In the genomic region with DNA sequence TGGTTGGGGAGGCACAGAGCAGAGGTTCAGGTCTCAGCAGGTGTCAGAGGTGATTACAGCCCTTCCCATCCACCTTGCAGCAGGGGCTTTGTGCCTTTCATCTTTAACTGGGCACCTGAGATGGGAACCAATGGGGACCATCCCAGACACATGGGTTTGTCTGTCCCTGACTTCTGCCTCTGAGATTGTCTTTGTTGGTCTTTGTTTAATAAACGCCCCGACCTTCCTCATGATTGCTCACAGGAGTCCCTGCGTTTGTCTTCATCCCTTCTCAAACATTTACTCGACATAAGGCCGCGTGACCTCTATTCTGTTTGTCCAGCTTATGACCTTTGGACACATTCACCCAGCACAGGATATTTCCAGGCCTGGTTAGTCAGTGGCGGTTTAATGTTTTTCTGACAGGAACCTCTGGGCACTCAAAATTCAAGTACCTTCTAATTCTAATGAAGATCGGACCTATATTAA, we compare ENCODE assay signal across 1 cellular context.
TF ChIP-seq lines count a peak whose summit lies in the region.

No MANE protein-coding gene starts in this region.

TF ChIP-seq in HepG2, 621 proteins besides CTCF, POLR2A, EP300 and RAD21 (continued from another document and continues in another):
- TF ChIP-seq, protein P1, sequence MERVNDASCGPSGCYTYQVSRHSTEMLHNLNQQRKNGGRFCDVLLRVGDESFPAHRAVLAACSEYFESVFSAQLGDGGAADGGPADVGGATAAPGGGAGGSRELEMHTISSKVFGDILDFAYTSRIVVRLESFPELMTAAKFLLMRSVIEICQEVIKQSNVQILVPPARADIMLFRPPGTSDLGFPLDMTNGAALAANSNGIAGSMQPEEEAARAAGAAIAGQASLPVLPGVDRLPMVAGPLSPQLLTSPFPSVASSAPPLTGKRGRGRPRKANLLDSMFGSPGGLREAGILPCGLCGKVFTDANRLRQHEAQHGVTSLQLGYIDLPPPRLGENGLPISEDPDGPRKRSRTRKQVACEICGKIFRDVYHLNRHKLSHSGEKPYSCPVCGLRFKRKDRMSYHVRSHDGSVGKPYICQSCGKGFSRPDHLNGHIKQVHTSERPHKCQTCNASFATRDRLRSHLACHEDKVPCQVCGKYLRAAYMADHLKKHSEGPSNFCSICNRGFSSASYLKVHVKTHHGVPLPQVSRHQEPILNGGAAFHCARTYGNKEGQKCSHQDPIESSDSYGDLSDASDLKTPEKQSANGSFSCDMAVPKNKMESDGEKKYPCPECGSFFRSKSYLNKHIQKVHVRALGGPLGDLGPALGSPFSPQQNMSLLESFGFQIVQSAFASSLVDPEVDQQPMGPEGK (CRISPR knock-in tag; IDR thresholded peaks at IDR 0.05), result peak; percentile 69; the same call in 1 of the 2 replicates
- TF ChIP-seq, protein P2, sequence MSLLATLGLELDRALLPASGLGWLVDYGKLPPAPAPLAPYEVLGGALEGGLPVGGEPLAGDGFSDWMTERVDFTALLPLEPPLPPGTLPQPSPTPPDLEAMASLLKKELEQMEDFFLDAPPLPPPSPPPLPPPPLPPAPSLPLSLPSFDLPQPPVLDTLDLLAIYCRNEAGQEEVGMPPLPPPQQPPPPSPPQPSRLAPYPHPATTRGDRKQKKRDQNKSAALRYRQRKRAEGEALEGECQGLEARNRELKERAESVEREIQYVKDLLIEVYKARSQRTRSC (CRISPR knock-in tag; IDR thresholded peaks at IDR 0.05; ENCODE audit: low read depth), result no peak
- TF ChIP-seq RARG (CRISPR knock-in tag; IDR thresholded peaks at IDR 0.05; ENCODE audit: low read depth) (no peak), XBP1 (CRISPR knock-in tag; IDR thresholded peaks at IDR 0.05) (no peak), ZNF547 (CRISPR knock-in tag; IDR thresholded peaks at IDR 0.05) (no peak), GZF1 (CRISPR knock-in tag; IDR thresholded peaks at IDR 0.05) (no peak), ZNF879 (CRISPR knock-in tag; IDR thresholded peaks at IDR 0.05) (no peak), ZSCAN20 (CRISPR knock-in tag; IDR thresholded peaks at IDR 0.05; ENCODE audit: borderline replicate concordance) (no peak), ZNF431 (CRISPR knock-in tag; IDR thresholded peaks at IDR 0.05; ENCODE audit: borderline replicate concordance, low read depth) (no peak), ZFP36L2 (CRISPR knock-in tag; IDR thresholded peaks at IDR 0.05) (no peak), ZNF260 (CRISPR knock-in tag; IDR thresholded peaks at IDR 0.05; ENCODE audit: borderline replicate concordance, low read depth) (no peak), TOE1 (CRISPR knock-in tag; IDR thresholded peaks at IDR 0.05) (no peak), ZNF83 (CRISPR knock-in tag; IDR thresholded peaks at IDR 0.05; ENCODE audit: borderline replicate concordance) (no peak), ZNF138 (CRISPR knock-in tag; IDR thresholded peaks at IDR 0.05; ENCODE audit: low read depth) (no peak), CHD2 (IDR thresholded peaks at IDR 0.05; ENCODE audit: low read depth, low read length) (no peak), ATF1 (CRISPR knock-in tag; IDR thresholded peaks at IDR 0.05) (no peak), ZNF850 (CRISPR knock-in tag; conservative IDR thresholded peaks at IDR 0.05) (no peak), MBD4 (IDR thresholded peaks at IDR 0.05; ENCODE audit: borderline replicate concordance, low read length) (no peak), ZNF180 (CRISPR knock-in tag; IDR thresholded peaks at IDR 0.05; ENCODE audit: borderline replicate concordance, low read depth) (no peak), ZNF17 (CRISPR knock-in tag; IDR thresholded peaks at IDR 0.05) (no peak), ZNF747 (CRISPR knock-in tag; IDR thresholded peaks at IDR 0.05; ENCODE audit: borderline replicate concordance) (no peak), ZMYM2 (CRISPR knock-in tag; IDR thresholded peaks at IDR 0.05) (peak; percentile 49; the same call in 1 of the 2 replicates)
- TF ChIP-seq, protein P3, sequence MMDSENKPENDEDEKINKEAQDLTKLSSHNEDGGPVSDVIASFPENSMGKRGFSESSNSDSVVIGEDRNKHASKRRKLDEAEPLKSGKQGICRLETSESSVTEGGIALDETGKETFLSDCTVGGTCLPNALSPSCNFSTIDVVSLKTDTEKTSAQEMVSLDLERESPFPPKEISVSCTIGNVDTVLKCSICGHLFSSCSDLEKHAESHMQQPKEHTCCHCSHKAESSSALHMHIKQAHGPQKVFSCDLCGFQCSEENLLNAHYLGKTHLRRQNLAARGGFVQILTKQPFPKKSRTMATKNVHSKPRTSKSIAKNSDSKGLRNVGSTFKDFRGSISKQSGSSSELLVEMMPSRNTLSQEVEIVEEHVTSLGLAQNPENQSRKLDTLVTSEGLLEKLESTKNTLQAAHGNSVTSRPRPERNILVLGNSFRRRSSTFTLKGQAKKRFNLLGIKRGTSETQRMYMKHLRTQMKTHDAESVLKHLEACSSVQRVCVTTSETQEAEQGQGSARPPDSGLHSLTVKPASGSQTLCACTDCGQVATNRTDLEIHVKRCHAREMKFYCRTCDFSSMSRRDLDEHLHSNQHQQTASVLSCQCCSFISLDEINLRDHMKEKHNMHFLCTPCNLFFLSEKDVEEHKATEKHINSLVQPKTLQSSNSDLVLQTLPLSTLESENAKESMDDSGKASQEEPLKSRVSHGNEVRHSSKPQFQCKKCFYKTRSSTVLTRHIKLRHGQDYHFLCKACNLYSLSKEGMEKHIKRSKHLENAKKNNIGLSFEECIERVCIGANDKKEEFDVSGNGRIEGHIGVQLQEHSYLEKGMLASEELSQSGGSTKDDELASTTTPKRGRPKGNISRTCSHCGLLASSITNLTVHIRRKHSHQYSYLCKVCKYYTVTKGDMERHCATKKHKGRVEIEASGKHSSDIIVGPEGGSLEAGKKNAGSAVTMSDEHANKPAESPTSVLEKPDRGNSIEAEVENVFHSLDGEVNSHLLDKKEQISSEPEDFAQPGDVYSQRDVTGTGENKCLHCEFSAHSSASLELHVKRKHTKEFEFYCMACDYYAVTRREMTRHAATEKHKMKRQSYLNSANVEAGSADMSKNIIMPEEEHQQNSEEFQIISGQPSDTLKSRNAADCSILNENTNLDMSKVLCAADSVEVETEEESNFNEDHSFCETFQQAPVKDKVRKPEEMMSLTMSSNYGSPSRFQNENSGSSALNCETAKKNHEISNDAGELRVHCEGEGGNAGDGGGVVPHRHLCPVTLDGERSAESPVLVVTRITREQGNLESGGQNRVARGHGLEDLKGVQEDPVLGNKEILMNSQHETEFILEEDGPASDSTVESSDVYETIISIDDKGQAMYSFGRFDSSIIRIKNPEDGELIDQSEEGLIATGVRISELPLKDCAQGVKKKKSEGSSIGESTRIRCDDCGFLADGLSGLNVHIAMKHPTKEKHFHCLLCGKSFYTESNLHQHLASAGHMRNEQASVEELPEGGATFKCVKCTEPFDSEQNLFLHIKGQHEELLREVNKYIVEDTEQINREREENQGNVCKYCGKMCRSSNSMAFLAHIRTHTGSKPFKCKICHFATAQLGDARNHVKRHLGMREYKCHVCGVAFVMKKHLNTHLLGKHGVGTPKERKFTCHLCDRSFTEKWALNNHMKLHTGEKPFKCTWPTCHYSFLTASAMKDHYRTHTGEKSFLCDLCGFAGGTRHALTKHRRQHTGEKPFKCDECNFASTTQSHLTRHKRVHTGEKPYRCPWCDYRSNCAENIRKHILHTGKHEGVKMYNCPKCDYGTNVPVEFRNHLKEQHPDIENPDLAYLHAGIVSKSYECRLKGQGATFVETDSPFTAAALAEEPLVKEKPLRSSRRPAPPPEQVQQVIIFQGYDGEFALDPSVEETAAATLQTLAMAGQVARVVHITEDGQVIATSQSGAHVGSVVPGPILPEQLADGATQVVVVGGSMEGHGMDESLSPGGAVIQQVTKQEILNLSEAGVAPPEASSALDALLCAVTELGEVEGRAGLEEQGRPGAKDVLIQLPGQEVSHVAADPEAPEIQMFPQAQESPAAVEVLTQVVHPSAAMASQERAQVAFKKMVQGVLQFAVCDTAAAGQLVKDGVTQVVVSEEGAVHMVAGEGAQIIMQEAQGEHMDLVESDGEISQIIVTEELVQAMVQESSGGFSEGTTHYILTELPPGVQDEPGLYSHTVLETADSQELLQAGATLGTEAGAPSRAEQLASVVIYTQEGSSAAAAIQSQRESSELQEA (CRISPR knock-in tag; IDR thresholded peaks at IDR 0.05; ENCODE audit: not compliant biosample characterization), result no peak
- TF ChIP-seq, protein P4, sequence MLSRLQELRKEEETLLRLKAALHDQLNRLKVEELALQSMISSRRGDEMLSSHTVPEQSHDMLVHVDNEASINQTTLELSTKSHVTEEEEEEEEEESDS (CRISPR knock-in tag; IDR thresholded peaks at IDR 0.05; ENCODE audit: borderline replicate concordance), result no peak; the same call in 1 of the 2 replicates
- TF ChIP-seq, protein P5, sequence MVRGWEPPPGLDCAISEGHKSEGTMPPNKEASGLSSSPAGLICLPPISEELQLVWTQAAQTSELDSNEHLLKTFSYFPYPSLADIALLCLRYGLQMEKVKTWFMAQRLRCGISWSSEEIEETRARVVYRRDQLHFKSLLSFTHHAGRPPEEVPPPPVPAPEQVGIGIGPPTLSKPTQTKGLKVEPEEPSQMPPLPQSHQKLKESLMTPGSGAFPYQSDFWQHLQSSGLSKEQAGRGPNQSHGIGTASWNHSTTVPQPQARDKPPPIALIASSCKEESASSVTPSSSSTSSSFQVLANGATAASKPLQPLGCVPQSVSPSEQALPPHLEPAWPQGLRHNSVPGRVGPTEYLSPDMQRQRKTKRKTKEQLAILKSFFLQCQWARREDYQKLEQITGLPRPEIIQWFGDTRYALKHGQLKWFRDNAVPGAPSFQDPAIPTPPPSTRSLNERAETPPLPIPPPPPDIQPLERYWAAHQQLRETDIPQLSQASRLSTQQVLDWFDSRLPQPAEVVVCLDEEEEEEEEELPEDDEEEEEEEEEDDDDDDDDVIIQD (CRISPR knock-in tag; IDR thresholded peaks at IDR 0.05; ENCODE audit: low read depth), result no peak; the same call in 1 of the 2 replicates
- TF ChIP-seq, protein P6, sequence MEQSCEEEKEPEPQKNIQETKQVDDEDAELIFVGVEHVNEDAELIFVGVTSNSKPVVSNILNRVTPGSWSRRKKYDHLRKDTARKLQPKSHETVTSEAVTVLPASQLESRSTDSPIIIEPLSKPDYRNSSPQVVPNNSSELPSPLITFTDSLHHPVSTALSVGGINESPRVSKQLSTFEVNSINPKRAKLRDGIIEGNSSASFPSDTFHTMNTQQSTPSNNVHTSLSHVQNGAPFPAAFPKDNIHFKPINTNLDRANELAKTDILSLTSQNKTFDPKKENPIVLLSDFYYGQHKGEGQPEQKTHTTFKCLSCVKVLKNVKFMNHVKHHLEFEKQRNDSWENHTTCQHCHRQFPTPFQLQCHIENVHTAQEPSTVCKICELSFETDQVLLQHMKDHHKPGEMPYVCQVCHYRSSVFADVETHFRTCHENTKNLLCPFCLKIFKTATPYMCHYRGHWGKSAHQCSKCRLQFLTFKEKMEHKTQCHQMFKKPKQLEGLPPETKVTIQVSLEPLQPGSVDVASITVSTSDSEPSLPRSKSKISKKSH (CRISPR knock-in tag; IDR thresholded peaks at IDR 0.05; ENCODE audit: borderline replicate concordance), result no peak
- TF ChIP-seq, protein P7, sequence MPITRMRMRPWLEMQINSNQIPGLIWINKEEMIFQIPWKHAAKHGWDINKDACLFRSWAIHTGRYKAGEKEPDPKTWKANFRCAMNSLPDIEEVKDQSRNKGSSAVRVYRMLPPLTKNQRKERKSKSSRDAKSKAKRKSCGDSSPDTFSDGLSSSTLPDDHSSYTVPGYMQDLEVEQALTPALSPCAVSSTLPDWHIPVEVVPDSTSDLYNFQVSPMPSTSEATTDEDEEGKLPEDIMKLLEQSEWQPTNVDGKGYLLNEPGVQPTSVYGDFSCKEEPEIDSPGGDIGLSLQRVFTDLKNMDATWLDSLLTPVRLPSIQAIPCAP (CRISPR knock-in tag; IDR thresholded peaks at IDR 0.05; ENCODE audit: low read depth), result no peak
- TF ChIP-seq, protein P8, sequence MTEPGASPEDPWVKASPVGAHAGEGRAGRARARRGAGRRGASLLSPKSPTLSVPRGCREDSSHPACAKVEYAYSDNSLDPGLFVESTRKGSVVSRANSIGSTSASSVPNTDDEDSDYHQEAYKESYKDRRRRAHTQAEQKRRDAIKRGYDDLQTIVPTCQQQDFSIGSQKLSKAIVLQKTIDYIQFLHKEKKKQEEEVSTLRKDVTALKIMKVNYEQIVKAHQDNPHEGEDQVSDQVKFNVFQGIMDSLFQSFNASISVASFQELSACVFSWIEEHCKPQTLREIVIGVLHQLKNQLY (CRISPR knock-in tag; IDR thresholded peaks at IDR 0.05), result peak; percentile 85
- TF ChIP-seq, protein P9, sequence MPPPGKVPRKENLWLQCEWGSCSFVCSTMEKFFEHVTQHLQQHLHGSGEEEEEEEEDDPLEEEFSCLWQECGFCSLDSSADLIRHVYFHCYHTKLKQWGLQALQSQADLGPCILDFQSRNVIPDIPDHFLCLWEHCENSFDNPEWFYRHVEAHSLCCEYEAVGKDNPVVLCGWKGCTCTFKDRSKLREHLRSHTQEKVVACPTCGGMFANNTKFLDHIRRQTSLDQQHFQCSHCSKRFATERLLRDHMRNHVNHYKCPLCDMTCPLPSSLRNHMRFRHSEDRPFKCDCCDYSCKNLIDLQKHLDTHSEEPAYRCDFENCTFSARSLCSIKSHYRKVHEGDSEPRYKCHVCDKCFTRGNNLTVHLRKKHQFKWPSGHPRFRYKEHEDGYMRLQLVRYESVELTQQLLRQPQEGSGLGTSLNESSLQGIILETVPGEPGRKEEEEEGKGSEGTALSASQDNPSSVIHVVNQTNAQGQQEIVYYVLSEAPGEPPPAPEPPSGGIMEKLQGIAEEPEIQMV (CRISPR knock-in tag; IDR thresholded peaks at IDR 0.05; ENCODE audit: low read depth), result no peak
- TF ChIP-seq, protein P10, sequence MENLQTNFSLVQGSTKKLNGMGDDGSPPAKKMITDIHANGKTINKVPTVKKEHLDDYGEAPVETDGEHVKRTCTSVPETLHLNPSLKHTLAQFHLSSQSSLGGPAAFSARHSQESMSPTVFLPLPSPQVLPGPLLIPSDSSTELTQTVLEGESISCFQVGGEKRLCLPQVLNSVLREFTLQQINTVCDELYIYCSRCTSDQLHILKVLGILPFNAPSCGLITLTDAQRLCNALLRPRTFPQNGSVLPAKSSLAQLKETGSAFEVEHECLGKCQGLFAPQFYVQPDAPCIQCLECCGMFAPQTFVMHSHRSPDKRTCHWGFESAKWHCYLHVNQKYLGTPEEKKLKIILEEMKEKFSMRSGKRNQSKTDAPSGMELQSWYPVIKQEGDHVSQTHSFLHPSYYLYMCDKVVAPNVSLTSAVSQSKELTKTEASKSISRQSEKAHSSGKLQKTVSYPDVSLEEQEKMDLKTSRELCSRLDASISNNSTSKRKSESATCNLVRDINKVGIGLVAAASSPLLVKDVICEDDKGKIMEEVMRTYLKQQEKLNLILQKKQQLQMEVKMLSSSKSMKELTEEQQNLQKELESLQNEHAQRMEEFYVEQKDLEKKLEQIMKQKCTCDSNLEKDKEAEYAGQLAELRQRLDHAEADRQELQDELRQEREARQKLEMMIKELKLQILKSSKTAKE (CRISPR knock-in tag; IDR thresholded peaks at IDR 0.05; ENCODE audit: borderline replicate concordance), result peak; percentile 85
- TF ChIP-seq, protein P11, sequence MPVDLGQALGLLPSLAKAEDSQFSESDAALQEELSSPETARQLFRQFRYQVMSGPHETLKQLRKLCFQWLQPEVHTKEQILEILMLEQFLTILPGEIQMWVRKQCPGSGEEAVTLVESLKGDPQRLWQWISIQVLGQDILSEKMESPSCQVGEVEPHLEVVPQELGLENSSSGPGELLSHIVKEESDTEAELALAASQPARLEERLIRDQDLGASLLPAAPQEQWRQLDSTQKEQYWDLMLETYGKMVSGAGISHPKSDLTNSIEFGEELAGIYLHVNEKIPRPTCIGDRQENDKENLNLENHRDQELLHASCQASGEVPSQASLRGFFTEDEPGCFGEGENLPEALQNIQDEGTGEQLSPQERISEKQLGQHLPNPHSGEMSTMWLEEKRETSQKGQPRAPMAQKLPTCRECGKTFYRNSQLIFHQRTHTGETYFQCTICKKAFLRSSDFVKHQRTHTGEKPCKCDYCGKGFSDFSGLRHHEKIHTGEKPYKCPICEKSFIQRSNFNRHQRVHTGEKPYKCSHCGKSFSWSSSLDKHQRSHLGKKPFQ (CRISPR knock-in tag; IDR thresholded peaks at IDR 0.05; ENCODE audit: insufficient replicate concordance), result peak; percentile 66
- TF ChIP-seq, protein P12, sequence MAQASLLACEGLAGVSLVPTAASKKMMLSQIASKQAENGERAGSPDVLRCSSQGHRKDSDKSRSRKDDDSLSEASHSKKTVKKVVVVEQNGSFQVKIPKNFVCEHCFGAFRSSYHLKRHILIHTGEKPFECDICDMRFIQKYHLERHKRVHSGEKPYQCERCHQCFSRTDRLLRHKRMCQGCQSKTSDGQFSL (CRISPR knock-in tag; IDR thresholded peaks at IDR 0.05), result no peak
